13 cellular contexts compared by ENCODE assay signal in genomic region chr17:4536742-4537411, GRCh38. TPM values are rescaled to one million over a fixed set of nuclear protein-coding genes. Genes with fewer than 3 reads are reported as not detected.
DNase-seq lines count a peak whose midpoint lies in the region; ATAC-seq and TF ChIP-seq lines count a peak whose summit lies in the region.
"Had no signal": no experiment of that assay in that cellular context is flagged by ENCODE, and none has a peak within 500 bp of the region (broad histone marks: within the 10 kb centered on the region; RNA-seq: fewer than 3 reads in every experiment).

No MANE protein-coding gene starts in this region.

- no peak for TF ChIP-seq CTCF in fibroblast of villous mesenchyme (IDR thresholded peaks at IDR 0.05; ENCODE audit: insufficient read depth, low read depth, low read length)

- peaks cover 7% of the 10 kb centered on the region for H3K36me3 Mint-ChIP-seq in T-cell

- no peaks in the 10 kb centered on the region for H3K9me3 ChIP-seq in MG63

- H3K27ac Mint-ChIP-seq in T-cell: no peak overlapping the region

- POLR2A ChIA-PET in T-cell (lab: Charles Lee): no interaction called here

- H3K4me3 Mint-ChIP-seq in T-cell: no peak overlapping the region

- H3K27me3 ChIP-seq in MG63: no peaks in the 10 kb centered on the region

- no peaks in the 10 kb centered on the region; the same call in 1 of the 2 replicates for H3K36me3 ChIP-seq in MG63

- ATAC-seq in sciatic nerve (peak; percentile 38), T-cell (replicated peaks in 1 of 4) (no peak), GM21723 (IDR thresholded peaks at IDR 0.05; ENCODE audit: unreplicated experiment) (no peak)

- H3K4me1 Mint-ChIP-seq in T-cell: peaks cover 0 to 5% (median 1%) of the 10 kb centered on the region in 3 donors

- peak; percentile 47 for DNase-seq in CD1c-positive myeloid dendritic cell (ENCODE audit: extremely low spot score)
- peak; percentile 9 for DNase-seq in RPMI7951 (ENCODE audit: low read depth)
- peak; percentile 48 for DNase-seq in fibroblast of villous mesenchyme (ENCODE audit: low read depth)
- no peak for DNase-seq in sciatic nerve (ENCODE audit: low spot score)
- no peak for DNase-seq in T-cell
- DNase-seq in MG63: no peak
- DNase-seq in GM19238 (ENCODE audit: insufficient read length, low spot score): no peak
- DNase-seq: activated T-cell treated with anti-CD3 and anti-CD28 coated beads, Interleukin-2, amount 50 U/mL, for 48 hours; NCI-H69; T-helper 2 cell had no signal

- peaks cover 6 to 7% of the 10 kb centered on the region in 2 donors for H3K27me3 Mint-ChIP-seq in T-cell

- intact Hi-C loops in sciatic nerve (cut with DNase I): no loop called here

- H3K9me3 Mint-ChIP-seq in T-cell: no peaks in the 10 kb centered on the region

- CTCF ChIA-PET in T-cell (lab: Charles Lee): no interaction called here

- no peak overlapping the region for H3K4me3 ChIP-seq in fibroblast of villous mesenchyme (ENCODE audit: low read depth, low read length)
- no peak overlapping the region for H3K4me3 ChIP-seq in MG63

RNA-seq across cellular contexts. Expression of gene MYBBP1A, which starts 18.3 kb away (rescaled TPM):
- total RNA-seq in RPMI7951 (2014; rRNA removed; shearing (Covaris generic)): 25.3 and 28.1 TPM in 2 replicates
- total RNA-seq in fibroblast of villous mesenchyme (61.7 and 71.2 TPM in 2 replicates), sciatic nerve (45.1 TPM), T-cell (100 to 1,000 TPM in 1 of 5 donors, 10 to 100 TPM in 4; 57.0 to 102 (median 94.2) TPM)
- 34.0 and 63.2 TPM in 2 replicates for total RNA-seq in MG63 (2014; rRNA removed; shearing (Covaris generic); ENCODE audit: low replicate concordance)

RNA-seq across cellular contexts. Expression of gene GGT6, which starts 23.5 kb away (rescaled TPM):
- total RNA-seq in RPMI7951 (2014; rRNA removed; shearing (Covaris generic)): not detected in 2 replicates
- total RNA-seq in fibroblast of villous mesenchyme (not detected in 2 replicates), sciatic nerve (not detected), T-cell (not detected)
- total RNA-seq in MG63 (2014; rRNA removed; shearing (Covaris generic); ENCODE audit: low replicate concordance): not detected in 2 replicates
- total RNA-seq: mesenteric fat pad, subcutaneous adipose tissue had no signal

RNA-seq across cellular contexts. Expression of gene SPNS2, which starts 38.2 kb away (rescaled TPM):
- not detected in 2 replicates for total RNA-seq in RPMI7951 (2014; rRNA removed; shearing (Covaris generic))
- total RNA-seq in fibroblast of villous mesenchyme (under 0.01 and 0.43 TPM in 2 replicates), sciatic nerve (31.6 TPM), T-cell (under 1 TPM; 0.30 to 0.75 (median 0.53) TPM)
- 0.22 and 4.2 TPM in 2 replicates for total RNA-seq in MG63 (2014; rRNA removed; shearing (Covaris generic); ENCODE audit: low replicate concordance)

RNA-seq across cellular contexts. Expression of gene SMTNL2, which starts 47.5 kb away (rescaled TPM):
- not detected in 2 replicates for total RNA-seq in RPMI7951 (2014; rRNA removed; shearing (Covaris generic))
- total RNA-seq in fibroblast of villous mesenchyme (not detected in 2 replicates), sciatic nerve (1.6 TPM), T-cell (not detected)
- total RNA-seq in MG63 (2014; rRNA removed; shearing (Covaris generic); ENCODE audit: low replicate concordance): not detected in 2 replicates

Comparison
In these comparisons a context has a peak if more than half of its experiments do, and no peak if none do; other contexts are left out.
1. DNase-seq: peak in CD1c-positive myeloid dendritic cell (single experiment), RPMI7951 (single experiment) and fibroblast of villous mesenchyme (single experiment); none in sciatic nerve (single experiment), T-cell (0 of 34), MG63 (single experiment) and GM19238 (single experiment).